In genomic region chr14:101502761-101503392, GRCh38 we compare ENCODE assay signal across 26 cellular contexts. TPM values are rescaled to one million over a fixed set of nuclear protein-coding genes. Genes with fewer than 3 reads are reported as not detected.
DNase-seq lines count a peak whose midpoint lies in the region; ATAC-seq and TF ChIP-seq lines count a peak whose summit lies in the region.
"Had no signal": no experiment of that assay in that cellular context is flagged by ENCODE, and none has a peak within 500 bp of the region (broad histone marks: within the 10 kb centered on the region; RNA-seq: fewer than 3 reads in every experiment).

No MANE protein-coding gene starts in this region.

- peaks cover 5% of the 10 kb centered on the region for H3K9me3 Mint-ChIP-seq in stimulated activated memory B cell treated with anti-CD40 and anti-IgM and Interleukin-4, amounts not matched to agents 10 μg/mL and 1 μg/mL and 100 μg/mL, for 72 hours
- H3K9me3 Mint-ChIP-seq: activated naive CD8-positive, alpha-beta T cell treated with anti-CD3 and anti-CD28 coated beads, Interleukin-2, amount 10 ng/mL, durations not matched to agents 7 days and 5 days; activated T-helper 1 cell treated with anti-CD3 and anti-CD28 coated beads, Interleukin-12 subunit alpha, Interleukin-12 subunit beta, Interleukin-2, Interleukin-4 antibody, amounts not matched to agents 30 ng/mL and 10 ng/mL and 1 ng/mL, durations not matched to agents 14 hours and 24 hours and 36 hours; CD8-positive, alpha-beta T cell; nephron had no signal

- intact Hi-C loops in stomach (cut with DNase I; ENCODE audit: low total_unique reads) = no loop called here

- no peaks in the 10 kb centered on the region for H3K36me3 Mint-ChIP-seq in stimulated activated memory B cell treated with anti-CD40 and anti-IgM and Interleukin-4, amounts not matched to agents 10 μg/mL and 1 μg/mL and 100 μg/mL, for 72 hours
- H3K36me3 Mint-ChIP-seq: activated CD8-positive, alpha-beta memory T cell treated with anti-CD3 and anti-CD28 coated beads, Interleukin-2, amount 10 ng/mL, durations not matched to agents 7 days and 5 days; activated naive CD8-positive, alpha-beta T cell treated with anti-CD3 and anti-CD28 coated beads, Interleukin-2, amount 10 ng/mL, durations not matched to agents 7 days and 5 days; CD8-positive, alpha-beta T cell; immature natural killer cell had no signal

- H3K27ac ChIP-seq in RWPE2 (ENCODE audit: poor library complexity, severe bottlenecking) = no peak overlapping the region
- H3K27ac ChIP-seq in stomach = no peak overlapping the region
- H3K27ac ChIP-seq in WERI-Rb-1 = no peak overlapping the region
- H3K27ac ChIP-seq: GM23248, KMS-11, SJSA1, upper lobe of left lung had no signal

- H3K27me3 ChIP-seq in RWPE2 (ENCODE audit: insufficient read depth, poor library complexity, severe bottlenecking) = no peaks in the 10 kb centered on the region
- peaks cover 0 to 42% (median 0%) of the 10 kb centered on the region in 3 donors for H3K27me3 ChIP-seq in stomach
- H3K27me3 ChIP-seq in WERI-Rb-1 (ENCODE audit: insufficient read depth, low read depth, severe bottlenecking) = peaks cover 7% of the 10 kb centered on the region
- H3K27me3 ChIP-seq: SJSA1, upper lobe of left lung had no signal

- no peaks in the 10 kb centered on the region for H3K4me1 Mint-ChIP-seq in stimulated activated memory B cell treated with anti-CD40 and anti-IgM and Interleukin-4, amounts not matched to agents 10 μg/mL and 1 μg/mL and 100 μg/mL, for 72 hours
- H3K4me1 Mint-ChIP-seq: activated CD8-positive, alpha-beta memory T cell treated with anti-CD3 and anti-CD28 coated beads, Interleukin-2, amount 10 ng/mL, durations not matched to agents 7 days and 5 days; activated naive CD8-positive, alpha-beta T cell treated with anti-CD3 and anti-CD28 coated beads, Interleukin-2, amount 10 ng/mL, durations not matched to agents 7 days and 5 days; immature natural killer cell had no signal

- no peak overlapping the region for H3K27ac Mint-ChIP-seq in stimulated activated memory B cell treated with anti-CD40 and anti-IgM and Interleukin-4, amounts not matched to agents 10 μg/mL and 1 μg/mL and 100 μg/mL, for 72 hours
- H3K27ac Mint-ChIP-seq: activated CD8-positive, alpha-beta memory T cell treated with anti-CD3 and anti-CD28 coated beads, Interleukin-2, amount 10 ng/mL, durations not matched to agents 7 days and 5 days; activated naive CD8-positive, alpha-beta T cell treated with anti-CD3 and anti-CD28 coated beads, Interleukin-2, amount 10 ng/mL, durations not matched to agents 7 days and 5 days; activated T-helper 1 cell treated with anti-CD3 and anti-CD28 coated beads, Interleukin-12 subunit alpha, Interleukin-12 subunit beta, Interleukin-2, Interleukin-4 antibody, amounts not matched to agents 30 ng/mL and 10 ng/mL and 1 ng/mL, durations not matched to agents 14 hours and 24 hours and 36 hours; CD8-positive, alpha-beta T cell; immature natural killer cell; nephron had no signal

- H3K36me3 ChIP-seq in RWPE2 (ENCODE audit: low read depth) (no peaks in the 10 kb centered on the region), stomach (no peaks in the 10 kb centered on the region), WERI-Rb-1 (no peaks in the 10 kb centered on the region)
- H3K36me3 ChIP-seq: SJSA1, upper lobe of left lung had no signal

- DNase-seq in activated T-cell treated with anti-CD3 and anti-CD28 coated beads, Interleukin-2, amount 50 U/mL, for 1 hour = peak; percentile 4
- DNase-seq in activated T-cell treated with anti-CD3 and anti-CD28 coated beads for 4 hours = no peak
- DNase-seq in RWPE2 (ENCODE audit: low spot score) = peak; percentile 57
- DNase-seq in islet precursor cell = peak; percentile 30
- peak; percentile 19 for DNase-seq in stomach
- no peak for DNase-seq in NCI-H1105 treated with DMSO at 0.1 percent for 48 hours (lab: John Stamatoyannopoulos, UW)
- DNase-seq in WERI-Rb-1 = no peak
- DNase-seq: activated CD4-positive, alpha-beta T cell treated with anti-CD3 and anti-CD28 coated beads, Interleukin-2, amount 50 U/mL, for 1 hour; activated CD8-positive, alpha-beta memory T cell treated with anti-CD3 and anti-CD28 coated beads, Interleukin-2, amount 10 ng/mL, durations not matched to agents 7 days and 5 days; activated naive CD8-positive, alpha-beta T cell treated with anti-CD3 and anti-CD28 coated beads, Interleukin-2, amount 10 ng/mL, durations not matched to agents 7 days and 5 days; AML-193; DMS153; effector memory CD4-positive, alpha-beta T cell; foreskin fibroblast; GM23248; immature natural killer cell; NCI-H1694; NCI-H526; T-helper 1 cell had no signal

- peaks cover 39% of the 10 kb centered on the region for H3K27me3 Mint-ChIP-seq in stimulated activated memory B cell treated with anti-CD40 and anti-IgM and Interleukin-4, amounts not matched to agents 10 μg/mL and 1 μg/mL and 100 μg/mL, for 72 hours

- WGBS in stomach, 5 donors = 78 to 91% (median 89%) methylated on average over 18 of the region's 18 CpGs

- ATAC-seq in RWPE2 (ENCODE audit: low read depth) = no peak
- ATAC-seq in stimulated activated memory B cell treated with anti-CD40 and anti-IgM and Interleukin-4, amounts not matched to agents 10 μg/mL and 1 μg/mL and 100 μg/mL, for 72 hours = no peak
- ATAC-seq: activated CD8-positive, alpha-beta memory T cell treated with anti-CD3 and anti-CD28 coated beads, Interleukin-2, amount 10 ng/mL, durations not matched to agents 7 days and 5 days; CD8-positive, alpha-beta T cell had no signal

- no peaks in the 10 kb centered on the region for H3K9me3 ChIP-seq in RWPE2 (ENCODE audit: severe bottlenecking)
- peaks cover 0 to 10% (median 4%) of the 10 kb centered on the region in 4 donors for H3K9me3 ChIP-seq in stomach
- H3K9me3 ChIP-seq in WERI-Rb-1 (ENCODE audit: severe bottlenecking) = no peaks in the 10 kb centered on the region
- H3K9me3 ChIP-seq: SJSA1 had no signal

- TF ChIP-seq EP300 in stomach (IDR thresholded peaks at IDR 0.05) = no peak

- no peak for TF ChIP-seq POLR2A in stomach (IDR thresholded peaks at IDR 0.05)

- no peak for TF ChIP-seq CTCF in RWPE2 (IDR thresholded peaks at IDR 0.05; ENCODE audit: poor library complexity, severe bottlenecking)
- TF ChIP-seq CTCF in stomach (IDR thresholded peaks at IDR 0.05) = no peak
- TF ChIP-seq CTCF in WERI-Rb-1 (IDR thresholded peaks at IDR 0.05; ENCODE audit: low read depth, low read length) = no peak

- H3K4me3 ChIP-seq in RWPE2 (ENCODE audit: severe bottlenecking) (no peak overlapping the region), stomach (no peak overlapping the region), WERI-Rb-1 (ENCODE audit: low read depth, low read length) (no peak overlapping the region)
- H3K4me3 ChIP-seq: GM23248, SJSA1, upper lobe of left lung had no signal

- H3K4me3 Mint-ChIP-seq in stimulated activated memory B cell treated with anti-CD40 and anti-IgM and Interleukin-4, amounts not matched to agents 10 μg/mL and 1 μg/mL and 100 μg/mL, for 72 hours = no peak overlapping the region
- H3K4me3 Mint-ChIP-seq: activated CD8-positive, alpha-beta memory T cell treated with anti-CD3 and anti-CD28 coated beads, Interleukin-2, amount 10 ng/mL, durations not matched to agents 7 days and 5 days; activated naive CD8-positive, alpha-beta T cell treated with anti-CD3 and anti-CD28 coated beads, Interleukin-2, amount 10 ng/mL, durations not matched to agents 7 days and 5 days; activated T-helper 1 cell treated with anti-CD3 and anti-CD28 coated beads, Interleukin-12 subunit alpha, Interleukin-12 subunit beta, Interleukin-2, Interleukin-4 antibody, amounts not matched to agents 30 ng/mL and 10 ng/mL and 1 ng/mL, durations not matched to agents 14 hours and 24 hours and 36 hours; CD8-positive, alpha-beta T cell; immature natural killer cell; nephron had no signal

- no peaks in the 10 kb centered on the region for H3K4me1 ChIP-seq in RWPE2 (ENCODE audit: insufficient read depth, poor library complexity, severe bottlenecking)
- H3K4me1 ChIP-seq in stomach = peaks cover 0 to 2% (median 0%) of the 10 kb centered on the region in 4 donors
- H3K4me1 ChIP-seq: SJSA1, upper lobe of left lung had no signal

RNA-seq across cellular contexts. Expression of gene DIO3, which starts 58.4 kb away (rescaled TPM):
- total RNA-seq in stomach = 1 to 10 TPM in 1 of 5 donors, under 1 TPM in 2, not detected in 2; 0.29 to 1.8 (median 0.29) TPM
- 1 to 10 TPM; 1.1 to 3.4 (median 2.9) TPM for polyA plus RNA-seq in stomach
- total RNA-seq: activated CD8-positive, alpha-beta memory T cell treated with anti-CD3 and anti-CD28 coated beads, Interleukin-2, amount 10 ng/mL, durations not matched to agents 7 days and 5 days; activated naive CD8-positive, alpha-beta T cell treated with anti-CD3 and anti-CD28 coated beads, Interleukin-2, amount 10 ng/mL, durations not matched to agents 7 days and 5 days; activated T-helper 1 cell treated with anti-CD3 and anti-CD28 coated beads, Interleukin-12 subunit alpha, Interleukin-12 subunit beta, Interleukin-2, Interleukin-4 antibody, amounts not matched to agents 30 ng/mL and 10 ng/mL and 1 ng/mL, durations not matched to agents 14 hours and 24 hours and 36 hours; CD8-positive, alpha-beta T cell; GM23248; SJSA1 had no signal
- polyA plus RNA-seq: GM23248, immature natural killer cell had no signal

Comparison
In these comparisons a context has a peak if more than half of its experiments do, and no peak if none do; other contexts are left out.
1. DNase-seq: peak in activated T-cell treated with anti-CD3 and anti-CD28 coated beads, Interleukin-2, amount 50 U/mL, for 1 hour (single experiment), RWPE2 (single experiment), islet precursor cell (single experiment) and stomach (single experiment); none in activated T-cell treated with anti-CD3 and anti-CD28 coated beads for 4 hours (single experiment), NCI-H1105 treated with DMSO at 0.1 percent for 48 hours (single experiment) and WERI-Rb-1 (single experiment).